9 cellular contexts compared by ENCODE assay signal in genomic region chr22:41523464-41524221, GRCh38. TPM values are rescaled to one million over a fixed set of nuclear protein-coding genes. Genes with fewer than 3 reads are reported as not detected.
DNase-seq lines count a peak whose midpoint lies in the region; ATAC-seq and TF ChIP-seq lines count a peak whose summit lies in the region.
"Had no signal": no experiment of that assay in that cellular context is flagged by ENCODE, and none has a peak within 500 bp of the region (broad histone marks: within the 10 kb centered on the region; RNA-seq: fewer than 3 reads in every experiment).

No MANE protein-coding gene starts in this region.

- intact Hi-C loops in Right ventricle myocardium inferior (cut with DNase I) (loop anchor here (2.0 kb wide), 1 partner anchor 119 kb away; no protein-coding TSS in a partner anchor), cardiac septum (cut with DNase I) (no loop called here)

- peak overlapping the region; percentile 77 for H3K27ac Mint-ChIP-seq in endodermal cell
- H3K27ac Mint-ChIP-seq in activated T-cell treated with anti-CD3 and anti-CD28 coated beads, Interleukin-2, amount 50 U/mL, for 72 hours = no peak overlapping the region

- no peaks in the 10 kb centered on the region for H3K27me3 ChIP-seq in endodermal cell (ENCODE audit: control insufficient read depth, insufficient read depth, low read length, poor library complexity, severe bottlenecking)
- H3K27me3 ChIP-seq in muscle layer of duodenum (ENCODE audit: low read depth, low read length) = no peaks in the 10 kb centered on the region

- peaks cover 42% of the 10 kb centered on the region for H3K36me3 Mint-ChIP-seq in endodermal cell (ENCODE audit: low read depth)
- peaks cover under 1 to 1% of the 10 kb centered on the region in 2 donors for H3K36me3 Mint-ChIP-seq in activated T-cell treated with anti-CD3 and anti-CD28 coated beads, Interleukin-2, amount 50 U/mL, for 72 hours (ENCODE audit: insufficient read depth in 2 of 2)

- H3K36me3 ChIP-seq in endodermal cell (ENCODE audit: control insufficient read depth, insufficient read depth, low read length) (peaks cover 57% of the 10 kb centered on the region), muscle layer of duodenum (ENCODE audit: control insufficient read depth in 1 of 2, insufficient read depth in 2 of 2, low read length in 2 of 2) (peaks cover 54 to 68% of the 10 kb centered on the region in 2 donors)

- TF ChIP-seq CTCF in endodermal cell (conservative IDR thresholded peaks at IDR 0.05) = peak; percentile 50

- no peaks in the 10 kb centered on the region for H3K9me3 Mint-ChIP-seq in endodermal cell
- no peaks in the 10 kb centered on the region for H3K9me3 Mint-ChIP-seq in activated T-cell treated with anti-CD3 and anti-CD28 coated beads, Interleukin-2, amount 50 U/mL, for 72 hours

- H3K4me3 ChIP-seq in endodermal cell (ENCODE audit: low read length) (no peak overlapping the region), muscle layer of duodenum (ENCODE audit: low read depth in 1 of 2, low read length in 2 of 2) (no peak overlapping the region)

- no peaks in the 10 kb centered on the region for H3K27me3 Mint-ChIP-seq in endodermal cell (ENCODE audit: insufficient read depth)
- H3K27me3 Mint-ChIP-seq in activated T-cell treated with anti-CD3 and anti-CD28 coated beads, Interleukin-2, amount 50 U/mL, for 72 hours (ENCODE audit: low read depth) = no peaks in the 10 kb centered on the region

- no peaks in the 10 kb centered on the region for H3K4me1 ChIP-seq in endodermal cell (ENCODE audit: control insufficient read depth, insufficient read depth, low read length)
- H3K4me1 ChIP-seq in muscle layer of duodenum (ENCODE audit: control insufficient read depth in 1 of 2, insufficient read depth in 2 of 2, low read length in 2 of 2) = peaks cover 14 to 46% of the 10 kb centered on the region in 2 donors

- WGBS in endodermal cell (ENCODE audit: insufficient coverage in 1 of 2, insufficient read length in 1 of 2), 2 experiments = 94 to 95% methylated on average over 10 to 21 of the region's 21 CpGs

- H3K27ac ChIP-seq in endodermal cell (ENCODE audit: low read depth, low read length) = peak overlapping the region; percentile 22
- peak overlapping the region; percentile 61 for H3K27ac ChIP-seq in muscle layer of duodenum (ENCODE audit: low read length)

- no peak overlapping the region for H3K4me3 Mint-ChIP-seq in endodermal cell
- no peak overlapping the region for H3K4me3 Mint-ChIP-seq in activated T-cell treated with anti-CD3 and anti-CD28 coated beads, Interleukin-2, amount 50 U/mL, for 72 hours

- peak; percentile 38 for ATAC-seq in Right ventricle myocardium inferior
- ATAC-seq in activated T-cell treated with anti-CD3 and anti-CD28 coated beads, Interleukin-2, amount 50 U/mL, for 72 hours (replicated peaks in 1 of 2) = no peak

- H3K9me3 ChIP-seq in endodermal cell (ENCODE audit: control insufficient read depth, low read length) (no peaks in the 10 kb centered on the region), muscle layer of duodenum (ENCODE audit: control insufficient read depth in 1 of 2, low read length in 2 of 2) (no peaks in the 10 kb centered on the region)

- DNase-seq in Right ventricle myocardium inferior (ENCODE audit: missing footprints) (peak; percentile 63), cardiac septum (ENCODE audit: low spot score) (no peak), endodermal cell (peak; percentile 71), NOMO-1 treated with DMSO at 0.1 percent for 48 hours (lab: John Stamatoyannopoulos, UW; ENCODE audit: unreplicated experiment) (no peak), RPMI8226 (no peak)
- DNase-seq in activated T-cell treated with anti-CD3 and anti-CD28 coated beads, Interleukin-2, amount 50 U/mL, for 72 hours = no peak
- no peak for DNase-seq in activated CD4-positive, alpha-beta T cell treated with anti-CD3 and anti-CD28 coated beads, Interleukin-2, amount 50 U/mL, for 48 hours
- DNase-seq: DMS153 had no signal

- H3K4me1 Mint-ChIP-seq in endodermal cell = peaks cover 2% of the 10 kb centered on the region
- peaks cover 13% of the 10 kb centered on the region for H3K4me1 Mint-ChIP-seq in activated T-cell treated with anti-CD3 and anti-CD28 coated beads, Interleukin-2, amount 50 U/mL, for 72 hours (ENCODE audit: low read depth)

- no peak overlapping the region for H3K9ac ChIP-seq in endodermal cell (ENCODE audit: extremely low read depth, low read length, poor library complexity, severe bottlenecking)

RNA-seq across cellular contexts. Expression of gene POLR3H, which starts 20.6 kb away (rescaled TPM):
- total RNA-seq in Right ventricle myocardium inferior (20.1 TPM), cardiac septum (18.6 TPM), endodermal cell (10 to 100 TPM; 30.1 to 32.6 TPM)
- 19.1 TPM for polyA plus RNA-seq in endodermal cell (2013, experiment 1 of 2)
- 20.1 TPM for polyA plus RNA-seq in endodermal cell (2013, experiment 2 of 2)
- 10 to 100 TPM; 11.6 to 15.6 TPM for total RNA-seq in activated T-cell treated with anti-CD3 and anti-CD28 coated beads, Interleukin-2, amount 50 U/mL, for 72 hours

RNA-seq across cellular contexts. Expression of gene CSDC2, which starts 37.2 kb away (rescaled TPM):
- total RNA-seq in Right ventricle myocardium inferior (265 TPM), cardiac septum (115 TPM), endodermal cell (under 1 TPM; 0.27 to 0.90 TPM)
- 4.9 TPM for polyA plus RNA-seq in endodermal cell (2013, experiment 1 of 2)
- 4.2 TPM for polyA plus RNA-seq in endodermal cell (2013, experiment 2 of 2)
- total RNA-seq in activated T-cell treated with anti-CD3 and anti-CD28 coated beads, Interleukin-2, amount 50 U/mL, for 72 hours = not detected

RNA-seq across cellular contexts. Expression of gene ACO2, which starts 54.7 kb away (rescaled TPM):
- 810 TPM for total RNA-seq in Right ventricle myocardium inferior
- 662 TPM for total RNA-seq in cardiac septum
- total RNA-seq in endodermal cell = 10 to 100 TPM; 69.0 to 82.3 TPM
- 63.0 TPM for polyA plus RNA-seq in endodermal cell (2013, experiment 1 of 2)
- polyA plus RNA-seq in endodermal cell (2013, experiment 2 of 2) = 59.0 TPM
- 10 to 100 TPM; 73.3 to 74.9 TPM for total RNA-seq in activated T-cell treated with anti-CD3 and anti-CD28 coated beads, Interleukin-2, amount 50 U/mL, for 72 hours

RNA-seq across cellular contexts. Expression of gene PHF5A, which starts 55.2 kb away (rescaled TPM):
- total RNA-seq in Right ventricle myocardium inferior (25.5 TPM), cardiac septum (22.0 TPM), endodermal cell (10 to 100 TPM; 71.0 to 80.8 TPM)
- 75.1 TPM for polyA plus RNA-seq in endodermal cell (2013, experiment 1 of 2)
- polyA plus RNA-seq in endodermal cell (2013, experiment 2 of 2) = 69.4 TPM
- total RNA-seq in activated T-cell treated with anti-CD3 and anti-CD28 coated beads, Interleukin-2, amount 50 U/mL, for 72 hours = 10 to 100 TPM; 69.2 to 77.4 TPM

Comparison
In these comparisons a context has a peak if more than half of its experiments do, and no peak if none do; other contexts are left out.
1. DNase-seq: peak in Right ventricle myocardium inferior (single experiment) and endodermal cell (single experiment); none in cardiac septum (single experiment), NOMO-1 treated with DMSO at 0.1 percent for 48 hours (single experiment), RPMI8226 (single experiment), activated T-cell treated with anti-CD3 and anti-CD28 coated beads, Interleukin-2, amount 50 U/mL, for 72 hours (0 of 2) and activated CD4-positive, alpha-beta T cell treated with anti-CD3 and anti-CD28 coated beads, Interleukin-2, amount 50 U/mL, for 48 hours (0 of 2).
2. RNA of gene CSDC2, which starts 37.2 kb away (total RNA-seq): 265 TPM in Right ventricle myocardium inferior (single experiment) and 115 TPM in cardiac septum (single experiment); 0.27 to 0.90 TPM in endodermal cell and not detected in activated T-cell treated with anti-CD3 and anti-CD28 coated beads, Interleukin-2, amount 50 U/mL, for 72 hours; every median in the first group is over 10 times any median in the second.